8 cellular contexts compared by ENCODE assay signal in genomic region chr4:10164877-10165283, GRCh38. TPM values are rescaled to one million over a fixed set of nuclear protein-coding genes. Genes with fewer than 3 reads are reported as not detected.
DNase-seq lines count a peak whose midpoint lies in the region; ATAC-seq and TF ChIP-seq lines count a peak whose summit lies in the region.

No MANE protein-coding gene starts in this region.

- intact Hi-C loops in gastrocnemius medialis (cut with DNase I; ENCODE audit: low total_unique reads), result loop anchor here (5.0 kb wide), 1 partner anchor 387 kb away; no protein-coding TSS in a partner anchor

- no peak overlapping the region for H3K4me3 ChIP-seq in HAP-1
- no peak overlapping the region for H3K4me3 ChIP-seq in gastrocnemius medialis

- no peaks in the 10 kb centered on the region for H3K36me3 ChIP-seq in HAP-1 (replicated peaks)
- no peaks in the 10 kb centered on the region for H3K36me3 ChIP-seq in gastrocnemius medialis

- peak; percentile 37 for DNase-seq in COLO668 (lab: John Stamatoyannopoulos, UW; ENCODE audit: unreplicated experiment)
- peak; percentile 18 to 56 for DNase-seq in HAP-1 (ENCODE audit: low spot score in 2 of 2)
- peak; percentile 6 for DNase-seq in SW480 (ENCODE audit: low spot score)
- DNase-seq in globus pallidus (ENCODE audit: low spot score), result peak; percentile 47
- no peak for DNase-seq in gastrocnemius medialis
- no peak for DNase-seq in activated T-cell treated with anti-CD3 and anti-CD28 coated beads for 4 hours

- H3K27me3 ChIP-seq in HAP-1 (ENCODE audit: low read depth) (no peaks in the 10 kb centered on the region), gastrocnemius medialis (no peaks in the 10 kb centered on the region)

- H3K9me3 ChIP-seq in HAP-1 (no peaks in the 10 kb centered on the region), gastrocnemius medialis (no peaks in the 10 kb centered on the region)

- H3K27ac ChIP-seq in gastrocnemius medialis, result no peak overlapping the region

- no peaks in the 10 kb centered on the region for H3K4me1 ChIP-seq in HAP-1
- H3K4me1 ChIP-seq in gastrocnemius medialis, result peaks cover 0 to 5% of the 10 kb centered on the region in 2 donors

- ATAC-seq in gastrocnemius medialis (no peak), HG02571 (IDR thresholded peaks at IDR 0.05; ENCODE audit: unreplicated experiment) (no peak), GM19324 (IDR thresholded peaks at IDR 0.05; ENCODE audit: low FRiP score, unreplicated experiment) (no peak)

- in situ Hi-C loops in HAP-1 (cut with MboI; ENCODE audit: low sequenced_read_pairs) (no loop called here), gastrocnemius medialis (cut with MboI; ENCODE audit: low sequenced_read_pairs in 4 of 4) (loop anchor here (5.0 to 25.0 kb wide), 5 partner anchors 237 to 387 kb away; no protein-coding TSS in a partner anchor)

- peak in 4 of 5 experiments; percentile 31 to 50 (median 44) for TF ChIP-seq CTCF in gastrocnemius medialis (IDR thresholded peaks at IDR 0.05 in 4 of 5, conservative IDR thresholded peaks at IDR 0.05 in 1 of 5)

- TF ChIP-seq POLR2A in gastrocnemius medialis (IDR thresholded peaks at IDR 0.05), result no peak

RNA-seq across cellular contexts. Expression of gene WDR1, which starts 48.3 kb away (rescaled TPM):
- 10 to 100 TPM; 57.3 to 84.2 (median 72.7) TPM for total RNA-seq in gastrocnemius medialis

Comparison
In these comparisons a context has a peak if more than half of its experiments do, and no peak if none do; other contexts are left out.
1. DNase-seq: peak in COLO668 (single experiment), HAP-1 (2 of 2), SW480 (single experiment) and globus pallidus (single experiment); none in gastrocnemius medialis (0 of 2) and activated T-cell treated with anti-CD3 and anti-CD28 coated beads for 4 hours (single experiment).